8 cellular contexts compared by ENCODE assay signal in genomic region chr1:17405898-17406759, GRCh38. TPM values are rescaled to one million over a fixed set of nuclear protein-coding genes. Genes with fewer than 3 reads are reported as not detected.
DNase-seq lines count a peak whose midpoint lies in the region; ATAC-seq and TF ChIP-seq lines count a peak whose summit lies in the region.

No MANE protein-coding gene starts in this region.

- no peak overlapping the region for H3K27ac Mint-ChIP-seq in activated CD8-positive, alpha-beta T cell treated with anti-CD3 and anti-CD28 coated beads for 36 hours
- H3K27ac Mint-ChIP-seq in naive B cell = peak overlapping the region in 3 of 6 donors; percentile 47 to 76 (median 56)

- H3K4me1 Mint-ChIP-seq in activated CD8-positive, alpha-beta T cell treated with anti-CD3 and anti-CD28 coated beads for 36 hours (ENCODE audit: low read depth) = no peaks in the 10 kb centered on the region
- H3K4me1 Mint-ChIP-seq in naive B cell = no peaks in the 10 kb centered on the region

- H3K4me3 Mint-ChIP-seq in activated CD8-positive, alpha-beta T cell treated with anti-CD3 and anti-CD28 coated beads for 36 hours = no peak overlapping the region
- H3K4me3 Mint-ChIP-seq in naive B cell = no peak overlapping the region

- H3K27me3 Mint-ChIP-seq in activated CD8-positive, alpha-beta T cell treated with anti-CD3 and anti-CD28 coated beads for 36 hours = no peaks in the 10 kb centered on the region
- no peaks in the 10 kb centered on the region for H3K27me3 Mint-ChIP-seq in naive B cell

- TF ChIP-seq POLR2A in GM18951 (IDR thresholded peaks at IDR 0.05; ENCODE audit: extremely low read depth, insufficient read depth, insufficient read length) = peak; percentile 30

- CTCF ChIA-PET in activated CD8-positive, alpha-beta T cell treated with anti-CD3 and anti-CD28 coated beads for 36 hours (lab: Charles Lee) = interaction anchor here (1.2 kb wide), 1 partner anchor 9 kb away, joined by 3 read pairs; no protein-coding TSS in a partner anchor

- peaks cover 28% of the 10 kb centered on the region for H3K36me3 Mint-ChIP-seq in activated CD8-positive, alpha-beta T cell treated with anti-CD3 and anti-CD28 coated beads for 36 hours (ENCODE audit: low read depth)
- peaks cover 14 to 22% of the 10 kb centered on the region in 2 donors for H3K36me3 Mint-ChIP-seq in naive B cell

- ATAC-seq in activated CD8-positive, alpha-beta T cell treated with anti-CD3 and anti-CD28 coated beads for 36 hours = peak; percentile 89
- peak; percentile 71 for ATAC-seq in esophagus mucosa
- peak; percentile 75 to 79 for ATAC-seq in naive B cell (ENCODE audit: low read depth in 2 of 2)
- ATAC-seq in GM21576 (IDR thresholded peaks at IDR 0.05; ENCODE audit: unreplicated experiment) = no peak

- DNase-seq in AG20443 (ENCODE audit: low spot score) (peak; percentile 91), NCI-H2196 treated with DMSO at 0.1 percent for 48 hours (lab: John Stamatoyannopoulos, UW; ENCODE audit: unreplicated experiment) (peak; percentile 38), naive B cell (peak; percentile 11), superior temporal gyrus (ENCODE audit: extremely low spot score) (peak; percentile 75)
- DNase-seq in activated CD8-positive, alpha-beta T cell treated with anti-CD3 and anti-CD28 coated beads for 36 hours = peak; percentile 67

- in situ Hi-C loops in GM18951 (cut with MboI; ENCODE audit: low sequenced_read_pairs, unreplicated experiment) = no loop called here

- POLR2A ChIA-PET in activated CD8-positive, alpha-beta T cell treated with anti-CD3 and anti-CD28 coated beads for 36 hours (lab: Charles Lee) = interaction anchor here (0.7 to 1.0 kb wide), 3 partner anchors 11 to 200 kb away, joined by 3 read pairs; no protein-coding TSS in a partner anchor

- intact Hi-C loops in activated CD8-positive, alpha-beta T cell treated with anti-CD3 and anti-CD28 coated beads for 36 hours (cut with micrococcal nuclease) = no loop called here

- TF ChIP-seq CTCF in activated CD8-positive, alpha-beta T cell treated with anti-CD3 and anti-CD28 coated beads for 36 hours (IDR thresholded peaks at IDR 0.05) = peak; percentile 79

- no peaks in the 10 kb centered on the region for H3K9me3 Mint-ChIP-seq in activated CD8-positive, alpha-beta T cell treated with anti-CD3 and anti-CD28 coated beads for 36 hours
- no peaks in the 10 kb centered on the region for H3K9me3 Mint-ChIP-seq in naive B cell

RNA-seq across cellular contexts. Expression of gene RCC2, which starts 33.3 kb away (rescaled TPM):
- 100 to 1,000 TPM; 145 to 147 TPM for total RNA-seq in activated CD8-positive, alpha-beta T cell treated with anti-CD3 and anti-CD28 coated beads for 36 hours
- 73.5 TPM for total RNA-seq in esophagus mucosa
- 10 to 100 TPM; 15.3 to 43.0 (median 24.2) TPM for polyA plus RNA-seq in naive B cell (ENCODE audit: low read depth in 6 of 6)

RNA-seq across cellular contexts. Expression of gene PADI6, which starts 34.1 kb away (rescaled TPM):
- not detected for total RNA-seq in activated CD8-positive, alpha-beta T cell treated with anti-CD3 and anti-CD28 coated beads for 36 hours
- not detected for total RNA-seq in esophagus mucosa
- polyA plus RNA-seq in naive B cell (ENCODE audit: low read depth in 6 of 6) = not detected

Comparison
In these comparisons a context has a peak if more than half of its experiments do, and no peak if none do; other contexts are left out.
1. DNase-seq: peak in every context shown above with its lines; median percentile 91 in AG20443; 75 in superior temporal gyrus; 67 in activated CD8-positive, alpha-beta T cell treated with anti-CD3 and anti-CD28 coated beads for 36 hours; 38 in NCI-H2196 treated with DMSO at 0.1 percent for 48 hours; 11 in naive B cell.